In genomic region chr2:8257502-8257901, GRCh38 we compare ENCODE assay signal across 16 cellular contexts.
A peak's percentile ranks its signal among the peaks of the same experiment; 100 is the strongest.
DNase-seq lines count a peak whose midpoint lies in the region; TF ChIP-seq lines count a peak whose summit lies in the region.
"Had no signal": no experiment of that assay in that cellular context is flagged by ENCODE, and none has a peak within 500 bp of the region (broad histone marks: within the 10 kb centered on the region; RNA-seq: fewer than 3 reads in every experiment).

No MANE protein-coding gene starts in this region.

- H2BK15ac ChIP-seq in mesendoderm (replicated peaks; ENCODE audit: low read depth) = peak overlapping the region; percentile 37

- H4K8ac ChIP-seq in mesendoderm (ENCODE audit: low read depth, low read length) = no peak overlapping the region

- H3K79me2 ChIP-seq in mesendoderm (ENCODE audit: control insufficient read depth, insufficient read depth, low read length) = no peaks in the 10 kb centered on the region

- no CpG with 5 or more reads among the region's 4 CpGs for WGBS in mesendoderm (ENCODE audit: extremely low coverage, insufficient coverage, low lambda C conversion rate)

- no peaks in the 10 kb centered on the region for H3K9me3 ChIP-seq in HUES48 (ENCODE audit: control insufficient read depth, insufficient read depth, low read length)
- H3K9me3 ChIP-seq: BLaER1, HAP-1 had no signal

- H3K4me1 Mint-ChIP-seq in endothelial cell (ENCODE audit: unreplicated experiment) = peaks cover 28% of the 10 kb centered on the region
- H3K4me1 Mint-ChIP-seq: IgD-negative memory B cell had no signal

- H3K27me3 ChIP-seq in HUES48 (ENCODE audit: control insufficient read depth, insufficient read depth, low read length) (no peaks in the 10 kb centered on the region), mesendoderm (ENCODE audit: insufficient read depth, low read length, poor library complexity) (no peaks in the 10 kb centered on the region)
- H3K27me3 ChIP-seq: BLaER1 had no signal

- H3K18ac ChIP-seq in mesendoderm (ENCODE audit: low read length) = peak overlapping the region; percentile 91

- H3K4me1 ChIP-seq in HUES48 (ENCODE audit: control insufficient read depth, insufficient read depth, low read length) = peaks cover 30% of the 10 kb centered on the region
- peaks cover 22% of the 10 kb centered on the region for H3K4me1 ChIP-seq in mesendoderm (ENCODE audit: control insufficient read depth, low read depth, low read length)

- no peaks in the 10 kb centered on the region for H3K27me3 Mint-ChIP-seq in endothelial cell (ENCODE audit: unreplicated experiment)

- H2BK5ac ChIP-seq in mesendoderm (ENCODE audit: low read length) = no peak overlapping the region

- H3K4me3 ChIP-seq in HUES48 (ENCODE audit: low read depth, low read length) = no peak overlapping the region
- no peak overlapping the region for H3K4me3 ChIP-seq in mesendoderm (ENCODE audit: low read length)
- H3K4me3 ChIP-seq: BLaER1, GM23248, HAP-1 had no signal

- H3K9me3 Mint-ChIP-seq in endothelial cell (ENCODE audit: unreplicated experiment) = no peaks in the 10 kb centered on the region

- H3K36me3 ChIP-seq in HUES48 (ENCODE audit: control insufficient read depth, insufficient read depth, low read length) (no peaks in the 10 kb centered on the region), mesendoderm (ENCODE audit: control insufficient read depth, insufficient read depth, low read length) (no peaks in the 10 kb centered on the region)
- H3K36me3 ChIP-seq: BLaER1, HAP-1 had no signal

- no peak overlapping the region for H2AK5ac ChIP-seq in mesendoderm (ENCODE audit: low read length)

- no peak overlapping the region for H3K4me2 ChIP-seq in mesendoderm (ENCODE audit: low read length)
- H3K4me2 ChIP-seq: BLaER1 had no signal

- no peak overlapping the region for H3K23ac ChIP-seq in mesendoderm (ENCODE audit: low read length)

- DNase-seq in ELF-1 (ENCODE audit: low read depth, low spot score) = peak; percentile 30
- DNase-seq in mesendoderm = peak; percentile 42
- no peak for DNase-seq in endothelial cell (ENCODE audit: low spot score)
- DNase-seq in HT-29 (ENCODE audit: low spot score) = no peak
- no peak for DNase-seq in amygdala (lab: John Stamatoyannopoulos, UW)
- DNase-seq: 8988T, AML-193, DMS53, GM23248, KG1 had no signal

- H3K36me3 Mint-ChIP-seq in endothelial cell (ENCODE audit: low read depth, unreplicated experiment) = no peaks in the 10 kb centered on the region
- H3K36me3 Mint-ChIP-seq: IgD-negative memory B cell had no signal

- no peak overlapping the region for H3K4me3 Mint-ChIP-seq in endothelial cell (ENCODE audit: unreplicated experiment)

- no peak for TF ChIP-seq CTCF in endothelial cell (IDR thresholded peaks at IDR 0.05; ENCODE audit: unreplicated experiment)

- no peak overlapping the region for H3K56ac ChIP-seq in mesendoderm (ENCODE audit: low read length)

- no peak overlapping the region for H2BK120ac ChIP-seq in mesendoderm (ENCODE audit: low read depth, low read length)

- H4K5ac ChIP-seq in mesendoderm (ENCODE audit: low read length) = no peak overlapping the region

- no peaks in the 10 kb centered on the region for H3K79me1 ChIP-seq in mesendoderm (ENCODE audit: low read length)

- H3K27ac Mint-ChIP-seq in endothelial cell (ENCODE audit: unreplicated experiment) = no peak overlapping the region
- H3K27ac Mint-ChIP-seq: IgD-negative memory B cell had no signal

- peak overlapping the region; percentile 27 for H3K4ac ChIP-seq in mesendoderm (ENCODE audit: low read depth, low read length)

- H3K27ac ChIP-seq in HUES48 (ENCODE audit: low read depth, low read length) (peak overlapping the region; percentile 85), cingulate gyrus (ENCODE audit: low read depth, low read length) (peak overlapping the region; percentile 12), mesendoderm (ENCODE audit: low read depth, low read length) (no peak overlapping the region)
- H3K27ac ChIP-seq: BLaER1, GM23248, HL-60 had no signal

- H3K9ac ChIP-seq in HUES48 (ENCODE audit: low read depth, low read length) (no peak overlapping the region), mesendoderm (ENCODE audit: low read length) (no peak overlapping the region)
- H3K9ac ChIP-seq: BLaER1, GM23248 had no signal

Comparison
In these comparisons a context has a peak if more than half of its experiments do, and no peak if none do; other contexts are left out.
1. DNase-seq: peak in ELF-1 (single experiment) and mesendoderm (single experiment); none in endothelial cell (single experiment), HT-29 (single experiment) and amygdala (0 of 56).